Comparison of ENCODE assay signal across 27 cellular contexts in genomic region chr1:171758011-171758410, GRCh38.
"Had no signal": no experiment of that assay in that cellular context is flagged by ENCODE, and none has a peak within 500 bp of the region (broad histone marks: within the 10 kb centered on the region; RNA-seq: fewer than 3 reads in every experiment).

No MANE protein-coding gene starts in this region.

- H3K27ac ChIP-seq: colonic mucosa, esophagus squamous epithelium, left lung, lower lobe of right lung, neural progenitor cell, parathyroid adenoma, spleen, thoracic aorta, tibial nerve, upper lobe of left lung had no signal

- H3K27me3 Mint-ChIP-seq: progenitor cell of endocrine pancreas had no signal

- DNase-seq: colonic mucosa; dermis blood vessel endothelial cell; effector memory CD4-positive, alpha-beta T cell; erythroblast; esophagus squamous epithelium; kidney; left lung; lower lobe of right lung; mucosa of descending colon; naive B cell; spleen; stimulated activated CD4-positive, alpha-beta T cell treated with anti-CD3 and anti-CD28 coated beads, Interleukin-4, amount 100 ng/mL, for 4 hours; stimulated activated naive CD8-positive, alpha-beta T cell treated with anti-CD3 and anti-CD28 coated beads, Interleukin-15, Interleukin-2, amounts not matched to agents 100 U/mL and 50 U/mL, for 24 hours; upper lobe of left lung had no signal

- H3K4me1 Mint-ChIP-seq: central memory CD8-positive, alpha-beta T cell; memory B cell; naive B cell; nephron; neural progenitor cell; stimulated activated memory B cell treated with anti-CD40 and anti-IgM and Interleukin-4, amounts not matched to agents 10 μg/mL and 1 μg/mL and 100 μg/mL, for 72 hours had no signal

- H3K36me3 Mint-ChIP-seq: memory B cell; naive B cell; neural progenitor cell; stimulated activated memory B cell treated with anti-CD40 and anti-IgM and Interleukin-4, amounts not matched to agents 10 μg/mL and 1 μg/mL and 100 μg/mL, for 72 hours had no signal

- H3K27ac Mint-ChIP-seq: memory B cell; nephron; neural progenitor cell; progenitor cell of endocrine pancreas; stimulated activated memory B cell treated with anti-CD40 and anti-IgM and Interleukin-4, amounts not matched to agents 10 μg/mL and 1 μg/mL and 100 μg/mL, for 72 hours had no signal

- H3K9me3 Mint-ChIP-seq: central memory CD8-positive, alpha-beta T cell; memory B cell; naive B cell; stimulated activated memory B cell treated with anti-CD40 and anti-IgM and Interleukin-4, amounts not matched to agents 10 μg/mL and 1 μg/mL and 100 μg/mL, for 72 hours had no signal

- H3K9ac ChIP-seq: neural progenitor cell, parathyroid adenoma had no signal

- H2AFZ ChIP-seq: neural progenitor cell, parathyroid adenoma had no signal

- H3K9me3 ChIP-seq: colonic mucosa, esophagus squamous epithelium, left lung, lower lobe of right lung, mucosa of descending colon, spleen, thoracic aorta, tibial nerve, upper lobe of left lung had no signal

- H3K4me2 ChIP-seq: neural progenitor cell had no signal

- H3K27me3 ChIP-seq: colonic mucosa, esophagus squamous epithelium, left lung, neural progenitor cell, spleen, tibial nerve, upper lobe of left lung had no signal

- H3K79me2 ChIP-seq: parathyroid adenoma had no signal

- H3K4me3 Mint-ChIP-seq: central memory CD8-positive, alpha-beta T cell; memory B cell; naive B cell; nephron; neural progenitor cell; stimulated activated memory B cell treated with anti-CD40 and anti-IgM and Interleukin-4, amounts not matched to agents 10 μg/mL and 1 μg/mL and 100 μg/mL, for 72 hours had no signal

- ATAC-seq: left lung; lower lobe of right lung; mucosa of descending colon; sciatic nerve; stimulated activated memory B cell treated with anti-CD40 and anti-IgM and Interleukin-4, amounts not matched to agents 10 μg/mL and 1 μg/mL and 100 μg/mL, for 72 hours; stimulated activated naive CD8-positive, alpha-beta T cell treated with anti-CD3 and anti-CD28 coated beads, Interleukin-15, Interleukin-2, amounts not matched to agents 100 U/mL and 50 U/mL, for 24 hours had no signal

- FAIRE-seq: endothelial cell of umbilical vein, frontal cortex, kidney, urothelium cell line had no signal

- H3K36me3 ChIP-seq: colonic mucosa, esophagus squamous epithelium, left lung, lower lobe of right lung, neural progenitor cell, spleen, thoracic aorta, tibial nerve, upper lobe of left lung had no signal

- H3K4me3 ChIP-seq: colonic mucosa, esophagus squamous epithelium, left lung, lower lobe of right lung, mucosa of descending colon, neural progenitor cell, spleen, thoracic aorta, tibial nerve, upper lobe of left lung had no signal

- H3K4me1 ChIP-seq: colonic mucosa, left lung, neural progenitor cell, parathyroid adenoma, spleen, tibial nerve had no signal
